22 cellular contexts compared by ENCODE assay signal in genomic region chr10:2049560-2049959, GRCh38.
A peak's percentile ranks its signal among the peaks of the same experiment; 100 is the strongest.
DNase-seq lines count a peak whose midpoint lies in the region; ATAC-seq, FAIRE-seq and TF ChIP-seq lines count a peak whose summit lies in the region.
"Had no signal": no experiment of that assay in that cellular context is flagged by ENCODE, and none has a peak within 500 bp of the region (broad histone marks: within the 10 kb centered on the region; RNA-seq: fewer than 3 reads in every experiment).

No MANE protein-coding gene starts in this region.

- CTCF ChIA-PET in GM12878 (lab: Yijun Ruan, JAX): no interaction called here

- no peak overlapping the region for H3K4me3 ChIP-seq in GM12878
- H3K4me3 ChIP-seq: BLaER1, GM23338, K562, MG63, PC-9 had no signal

- peak; percentile 71 to 87 for ATAC-seq in activated naive CD4-positive, alpha-beta T cell treated with anti-CD3 and anti-CD28 coated beads, Interleukin-2, amount 50 U/mL, for 72 hours
- ATAC-seq in GM12878: no peak
- ATAC-seq in stimulated activated effector memory CD8-positive, alpha-beta T cell treated with anti-CD3 and anti-CD28 coated beads, Interleukin-12 subunit alpha, Interleukin-12 subunit beta, amount 100 ng/mL, for 72 hours: peak; percentile 36
- no peak for ATAC-seq in HG03342 (IDR thresholded peaks at IDR 0.05; ENCODE audit: unreplicated experiment)
- ATAC-seq: GM23338, K562 had no signal

- H3K27me3 ChIP-seq in GM12878 (replicated peaks in 1 of 2; ENCODE audit: control insufficient read depth in 2 of 2, insufficient read depth in 2 of 2, low read length in 1 of 2): no peaks in the 10 kb centered on the region
- H3K27me3 ChIP-seq: BLaER1, MG63 had no signal

- H4K20me1 ChIP-seq in GM12878 (ENCODE audit: control insufficient read depth, insufficient read depth): no peaks in the 10 kb centered on the region
- H4K20me1 ChIP-seq: BLaER1 had no signal

- H3K4me1 Mint-ChIP-seq in stimulated activated effector memory CD8-positive, alpha-beta T cell treated with anti-CD3 and anti-CD28 coated beads, Interleukin-12 subunit alpha, Interleukin-12 subunit beta, amount 100 ng/mL, for 72 hours: no peaks in the 10 kb centered on the region
- H3K4me1 Mint-ChIP-seq: GM23338, H9 had no signal

- no peaks in the 10 kb centered on the region for H3K4me1 ChIP-seq in GM12878 (ENCODE audit: control insufficient read depth, insufficient read depth, low read length)
- H3K4me1 ChIP-seq: BLaER1 had no signal

- no TSS peak for BruUV-seq in GM12878 (replicated peaks; lab: Mats Ljungman, UMichigan)

- SMC1A ChIA-PET in GM12878 (lab: Charles Lee; ENCODE audit: uncharacterized antibody, unreplicated experiment): no interaction called here

- POLR2A ChIA-PET in GM12878 (lab: Charles Lee): no interaction called here

- no peak for TF ChIP-seq RAD21 in GM12878 (IDR thresholded peaks at IDR 0.05; ENCODE audit: insufficient read depth, low read depth, low read length)

- H3K4me3 Mint-ChIP-seq in stimulated activated effector memory CD8-positive, alpha-beta T cell treated with anti-CD3 and anti-CD28 coated beads, Interleukin-12 subunit alpha, Interleukin-12 subunit beta, amount 100 ng/mL, for 72 hours: no peak overlapping the region
- H3K4me3 Mint-ChIP-seq: CD4-positive, alpha-beta T cell; GM23338; H9 had no signal

- H3K4me2 ChIP-seq in GM12878 (ENCODE audit: control insufficient read depth, insufficient read depth): no peak overlapping the region
- H3K4me2 ChIP-seq: BLaER1, GM23338, PC-9, SK-N-SH had no signal

- no peak for DNase-seq in activated naive CD4-positive, alpha-beta T cell treated with anti-CD3 and anti-CD28 coated beads, Interleukin-2, amount 50 U/mL, for 72 hours (ENCODE audit: low spot score in 2 of 2)
- DNase-seq in activated naive CD4-positive, alpha-beta T cell (lab: John Stamatoyannopoulos, UW): no peak
- DNase-seq in MV-4-11 (lab: John Stamatoyannopoulos, UW): peak; percentile 1
- DNase-seq in GM12878 (ENCODE audit: low read depth, low spot score): no peak
- no peak for DNase-seq in stimulated activated effector memory CD8-positive, alpha-beta T cell treated with anti-CD3 and anti-CD28 coated beads, Interleukin-12 subunit alpha, Interleukin-12 subunit beta, amount 100 ng/mL, for 72 hours (ENCODE audit: low spot score in 2 of 2)
- no peak for DNase-seq in NCI-H2227 treated with DMSO at 0.1 percent for 48 hours (lab: John Stamatoyannopoulos, UW)
- DNase-seq: CD4-positive, alpha-beta T cell; COR-L47; H9; MG63; NCI-H1694; NCI-H2029 treated with DMSO at 0.1 percent for 48 hours; NCI-H526 treated with DMSO at 0.1 percent for 48 hours; PC-9; SIG-M5; SK-N-SH had no signal

- no peak overlapping the region for H3K27ac Mint-ChIP-seq in activated naive CD4-positive, alpha-beta T cell treated with anti-CD3 and anti-CD28 coated beads, Interleukin-2, amount 50 U/mL, for 72 hours
- no peak overlapping the region for H3K27ac Mint-ChIP-seq in stimulated activated effector memory CD8-positive, alpha-beta T cell treated with anti-CD3 and anti-CD28 coated beads, Interleukin-12 subunit alpha, Interleukin-12 subunit beta, amount 100 ng/mL, for 72 hours
- H3K27ac Mint-ChIP-seq: CD4-positive, alpha-beta T cell; GM23338; H9 had no signal

- peaks cover 0 to 4% of the 10 kb centered on the region in 2 donors for H3K36me3 Mint-ChIP-seq in activated naive CD4-positive, alpha-beta T cell treated with anti-CD3 and anti-CD28 coated beads, Interleukin-2, amount 50 U/mL, for 72 hours
- no peaks in the 10 kb centered on the region for H3K36me3 Mint-ChIP-seq in stimulated activated effector memory CD8-positive, alpha-beta T cell treated with anti-CD3 and anti-CD28 coated beads, Interleukin-12 subunit alpha, Interleukin-12 subunit beta, amount 100 ng/mL, for 72 hours

- RAD21 ChIA-PET in GM12878 (lab: Charles Lee; ENCODE audit: unreplicated experiment): no interaction called here

- no peaks in the 10 kb centered on the region for H3K9me3 ChIP-seq in GM12878 (replicated peaks; ENCODE audit: control insufficient read depth, insufficient read depth, low read length)
- H3K9me3 ChIP-seq: MG63, SK-N-SH had no signal

- H3K9me3 Mint-ChIP-seq in activated naive CD4-positive, alpha-beta T cell treated with anti-CD3 and anti-CD28 coated beads, Interleukin-2, amount 50 U/mL, for 72 hours: peaks cover 10% of the 10 kb centered on the region in 2 donors
- H3K9me3 Mint-ChIP-seq in stimulated activated effector memory CD8-positive, alpha-beta T cell treated with anti-CD3 and anti-CD28 coated beads, Interleukin-12 subunit alpha, Interleukin-12 subunit beta, amount 100 ng/mL, for 72 hours: peaks cover 3% of the 10 kb centered on the region
- H3K9me3 Mint-ChIP-seq: GM23338, H9 had no signal

- in situ Hi-C loops in GM12878 (cut with MboI): no loop called here

- no peak overlapping the region for H3K27ac ChIP-seq in GM12878 (ENCODE audit: control insufficient read depth, insufficient read depth)
- H3K27ac ChIP-seq: BLaER1, PC-9 had no signal

- intact Hi-C loops in GM12878 (cut with micrococcal nuclease; ENCODE audit: unreplicated experiment): no loop called here

- TF ChIP-seq EP300 in GM12878 (IDR thresholded peaks at IDR 0.05; ENCODE audit: borderline replicate concordance in 1 of 2, control insufficient read depth in 1 of 2, low read depth in 2 of 2, low read length in 2 of 2): no peak

- no peaks in the 10 kb centered on the region for H3K79me2 ChIP-seq in GM12878 (ENCODE audit: control insufficient read depth, insufficient read depth, low read length)

- no peak overlapping the region for H3K9ac ChIP-seq in GM12878 (ENCODE audit: control insufficient read depth, insufficient read depth, low read length)
- H3K9ac ChIP-seq: BLaER1, SK-N-SH had no signal

- H2AFZ ChIP-seq in GM12878 (ENCODE audit: control insufficient read depth, low read depth, low read length): no peak overlapping the region
- H2AFZ ChIP-seq: GM23338, PC-9 had no signal

- H3K36me3 ChIP-seq in GM12878 (ENCODE audit: control insufficient read depth in 2 of 2, insufficient read depth in 2 of 2, low read length in 1 of 2): no peaks in the 10 kb centered on the region
- H3K36me3 ChIP-seq: BLaER1, MG63 had no signal

- FAIRE-seq in GM12878 (lab: Jason Lieb, UNC): no peak
- FAIRE-seq: G401.6, HTR-8/SVneo, K562 had no signal

- no peak for TF ChIP-seq POLR2A in GM12878 (IDR thresholded peaks at IDR 0.05; ENCODE audit: low read depth, low read length)

- no peak for TF ChIP-seq CTCF in GM12878 (IDR thresholded peaks at IDR 0.05 in 2 of 3, conservative IDR thresholded peaks at IDR 0.05 in 1 of 3; ENCODE audit: control insufficient read depth in 2 of 3, extremely low read depth in 1 of 3, insufficient read depth in 1 of 3, low read depth in 3 of 3, low read length in 3 of 3)

TF ChIP-seq in GM12878, 131 proteins besides CTCF, POLR2A, EP300 and RAD21:
- TF ChIP-seq, protein P1, sequence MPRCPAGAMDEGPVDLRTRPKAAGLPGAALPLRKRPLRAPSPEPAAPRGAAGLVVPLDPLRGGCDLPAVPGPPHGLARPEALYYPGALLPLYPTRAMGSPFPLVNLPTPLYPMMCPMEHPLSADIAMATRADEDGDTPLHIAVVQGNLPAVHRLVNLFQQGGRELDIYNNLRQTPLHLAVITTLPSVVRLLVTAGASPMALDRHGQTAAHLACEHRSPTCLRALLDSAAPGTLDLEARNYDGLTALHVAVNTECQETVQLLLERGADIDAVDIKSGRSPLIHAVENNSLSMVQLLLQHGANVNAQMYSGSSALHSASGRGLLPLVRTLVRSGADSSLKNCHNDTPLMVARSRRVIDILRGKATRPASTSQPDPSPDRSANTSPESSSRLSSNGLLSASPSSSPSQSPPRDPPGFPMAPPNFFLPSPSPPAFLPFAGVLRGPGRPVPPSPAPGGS (IDR thresholded peaks at IDR 0.05; ENCODE audit: borderline replicate concordance, insufficient read depth, low read depth, low read length, poor library complexity, severe bottlenecking): peak; percentile 79
- no peak for TF ChIP-seq ZNF592 (IDR thresholded peaks at IDR 0.05)
- TF ChIP-seq JUNB (IDR thresholded peaks at IDR 0.05): peak; percentile 48

Comparison
In these comparisons a context has a peak if more than half of its experiments do, and no peak if none do; other contexts are left out.
1. ATAC-seq: peak in activated naive CD4-positive, alpha-beta T cell treated with anti-CD3 and anti-CD28 coated beads, Interleukin-2, amount 50 U/mL, for 72 hours (2 of 2) and stimulated activated effector memory CD8-positive, alpha-beta T cell treated with anti-CD3 and anti-CD28 coated beads, Interleukin-12 subunit alpha, Interleukin-12 subunit beta, amount 100 ng/mL, for 72 hours (single experiment); none in GM12878 (single experiment) and HG03342 (single experiment).